In genomic region chr5:80128129-80128528, GRCh38 we compare ENCODE assay signal across 17 cellular contexts.
A peak's percentile ranks its signal among the peaks of the same experiment; 100 is the strongest.
DNase-seq lines count a peak whose midpoint lies in the region; ATAC-seq, FAIRE-seq and TF ChIP-seq lines count a peak whose summit lies in the region.
"Had no signal": no experiment of that assay in that cellular context is flagged by ENCODE, and none has a peak within 500 bp of the region (broad histone marks: within the 10 kb centered on the region; RNA-seq: fewer than 3 reads in every experiment).

No MANE protein-coding gene starts in this region.

- H3K9me3 ChIP-seq in HepG2 (ENCODE audit: low read length): 0 out of 2 replicates have a peak, but pooled peaks cover 4% of the 10 kb centered on the region
- H3K9me3 ChIP-seq in right lobe of liver: no peaks in the 10 kb centered on the region
- H3K9me3 ChIP-seq in SK-N-MC (ENCODE audit: low read depth, low read length): no peaks in the 10 kb centered on the region
- H3K9me3 ChIP-seq: suprapubic skin had no signal

- ATAC-seq in HepG2 (peak; percentile 53; the same call in 2 of the 3 replicates), right lobe of liver (no peak)

- peak overlapping the region; percentile 34 for H3K27ac ChIP-seq in HepG2 (ENCODE audit: extremely low read length, insufficient read depth, low read length)
- no peak overlapping the region for H3K27ac ChIP-seq in right lobe of liver
- H3K27ac ChIP-seq in SK-N-MC: peak overlapping the region; percentile 55; the same call in 1 of the 2 replicates
- H3K27ac ChIP-seq: parathyroid adenoma, suprapubic skin had no signal

- CTCF ChIA-PET in HepG2 (lab: Yijun Ruan, JAX; ENCODE audit: low intra/inter-chr PET ratio, low total read pairs): no interaction called here
- CTCF ChIA-PET in GM10248 (lab: Yijun Ruan, JAX): interaction anchor here (1.0 to 1.1 kb wide), 2 partner anchors 14 to 16 kb away, joined by 3 read pairs; no protein-coding TSS in a partner anchor

- H3K9ac ChIP-seq in HepG2 (ENCODE audit: insufficient read depth, low read depth, low read length) (no peak overlapping the region), SK-N-MC (ENCODE audit: insufficient read length) (no peak overlapping the region)
- H3K9ac ChIP-seq: parathyroid adenoma had no signal

- H3K27me3 ChIP-seq in HepG2 (ENCODE audit: control insufficient read depth in 1 of 2, insufficient read depth in 2 of 2, low read length in 2 of 2): no peaks in the 10 kb centered on the region
- H3K27me3 ChIP-seq in right lobe of liver: no peaks in the 10 kb centered on the region
- H3K27me3 ChIP-seq: suprapubic skin had no signal

- H2AFZ ChIP-seq in HepG2 (ENCODE audit: low read length): no peak overlapping the region
- H2AFZ ChIP-seq: parathyroid adenoma had no signal

- H3K4me3 ChIP-seq in HepG2 (replicated peaks in 1 of 3; ENCODE audit: insufficient read depth in 1 of 3, low read depth in 2 of 3, low read length in 3 of 3): no peak overlapping the region
- H3K4me3 ChIP-seq in right lobe of liver: no peak overlapping the region
- peak overlapping the region; percentile 35 for H3K4me3 ChIP-seq in SK-N-MC
- H3K4me3 ChIP-seq: suprapubic skin had no signal

- H4K20me1 ChIP-seq in HepG2 (ENCODE audit: insufficient read depth, low read length): no peaks in the 10 kb centered on the region

- no peak for TF ChIP-seq POLR2A in HepG2 (IDR thresholded peaks at IDR 0.05; ENCODE audit: insufficient read depth in 1 of 2, low read depth in 2 of 2, low read length in 2 of 2)
- TF ChIP-seq POLR2A in right lobe of liver (IDR thresholded peaks at IDR 0.05): no peak

- H3K4me1 ChIP-seq in HepG2 (ENCODE audit: insufficient read depth, low read length) (peaks cover 17% of the 10 kb centered on the region), right lobe of liver (no peaks in the 10 kb centered on the region)
- H3K4me1 ChIP-seq: parathyroid adenoma had no signal

- intact Hi-C loops in HepG2 (cut with micrococcal nuclease; ENCODE audit: unreplicated experiment): no loop called here
- intact Hi-C loops in right lobe of liver (cut with DNase I): no loop called here

- peak; percentile 83 for FAIRE-seq in HepG2 (lab: Jason Lieb, UNC)
- FAIRE-seq: GM12891 had no signal

- in situ Hi-C loops in HepG2 (cut with HindIII; ENCODE audit: extremely low pct_ligation_motif_present, low pct_unique_long_range_greater_than_20kb): no loop called here

- POLR2A ChIA-PET in HepG2 (lab: Yijun Ruan, JAX): no interaction called here
- POLR2A ChIA-PET in GM10248 (lab: Yijun Ruan, JAX): no interaction called here

- no peaks in the 10 kb centered on the region for H3K79me2 ChIP-seq in HepG2 (ENCODE audit: insufficient read depth, low read length)
- H3K79me2 ChIP-seq: parathyroid adenoma had no signal

- peak in 1 of 2 experiments; percentile 63; a peak in 2 of 4 replicates for TF ChIP-seq EP300 in HepG2 (IDR thresholded peaks at IDR 0.05; ENCODE audit: low read depth in 2 of 2, low read length in 2 of 2)
- TF ChIP-seq EP300 in HepG2 (CRISPR knock-in tag; IDR thresholded peaks at IDR 0.05; ENCODE audit: borderline replicate concordance): no peak

- H3K36me3 ChIP-seq in HepG2 (replicated peaks in 1 of 2; ENCODE audit: control insufficient read depth in 1 of 2, insufficient read depth in 2 of 2, low read length in 2 of 2) (no peaks in the 10 kb centered on the region), right lobe of liver (no peaks in the 10 kb centered on the region), SK-N-MC (ENCODE audit: insufficient read depth, low read length) (no peaks in the 10 kb centered on the region)
- H3K36me3 ChIP-seq: suprapubic skin had no signal

- WGBS in HepG2 (ENCODE audit: low lambda C conversion rate): 17% methylated on average over 2 of the region's 2 CpGs
- 58% methylated on average over 2 of the region's 2 CpGs for WGBS in right lobe of liver (ENCODE audit: insufficient coverage, low coverage, low lambda C conversion rate, missing lambda C conversion rate)

- H3K4me2 ChIP-seq in HepG2 (ENCODE audit: low read depth, low read length): peak overlapping the region; percentile 18; the same call in 1 of the 2 replicates

- BruUV-seq in HepG2 (replicated peaks; lab: Mats Ljungman, UMichigan): no TSS peak

- TF ChIP-seq CTCF in HepG2 (CRISPR knock-in tag; IDR thresholded peaks at IDR 0.05) (no peak), right lobe of liver (IDR thresholded peaks at IDR 0.05) (no peak), GM10248 (IDR thresholded peaks at IDR 0.05; ENCODE audit: control extremely low read depth, extremely low read depth, low read depth, missing control alignments) (no peak)

- peak; percentile 67 for DNase-seq in HepG2 (ENCODE audit: low spot score)
- DNase-seq in right lobe of liver: no peak
- peak; percentile 69 for DNase-seq in SK-N-MC (ENCODE audit: low read depth, low spot score)
- DNase-seq in iPS-NIHi7 (ENCODE audit: extremely low spot score): peak; percentile 31
- DNase-seq in cortex of kidney (lab: John Stamatoyannopoulos, UW): no peak
- DNase-seq in GM10248 (ENCODE audit: extremely low spot score): no peak
- DNase-seq in activated gamma-delta T cell treated with Interleukin-2 at 50 U/mL for 16 hours: no peak
- DNase-seq in DMS 273 (lab: John Stamatoyannopoulos, UW; ENCODE audit: unreplicated experiment): no peak
- DNase-seq: amygdala; DMS79; MV-4-11; NCI-H345; stimulated activated CD4-positive, alpha-beta T cell treated with anti-CD3 and anti-CD28 coated beads, Interleukin-15, amount 100 ng/mL, for 24 hours; T-helper 1 cell had no signal

- no peak for TF ChIP-seq RAD21 in HepG2 (CRISPR knock-in tag; IDR thresholded peaks at IDR 0.05)

TF ChIP-seq in HepG2, 621 proteins besides CTCF, POLR2A, EP300 and RAD21 (continues in another document):
- TF ChIP-seq SMC3 (IDR thresholded peaks at IDR 0.05; ENCODE audit: low read length) (peak; percentile 23; the same call in 1 of the 2 replicates), MIXL1 (CRISPR knock-in tag; IDR thresholded peaks at IDR 0.05) (peak; percentile 61; the same call in 1 of the 2 replicates), ZGPAT (CRISPR knock-in tag; IDR thresholded peaks at IDR 0.05) (0 out of 2 replicates have a peak, but pooled peaks have one; percentile 26), NR2F6 (IDR thresholded peaks at IDR 0.05) (peak; percentile 73), NR2F6 (CRISPR knock-in tag; IDR thresholded peaks at IDR 0.05) (peak; percentile 59), RARA (CRISPR knock-in tag; IDR thresholded peaks at IDR 0.05) (peak; percentile 46; the same call in 1 of the 2 replicates), HMG20A (CRISPR knock-in tag; IDR thresholded peaks at IDR 0.05; ENCODE audit: borderline replicate concordance) (peak; percentile 50; the same call in 1 of the 2 replicates), HDAC2 (CRISPR knock-in tag; IDR thresholded peaks at IDR 0.05) (peak; percentile 56; the same call in 1 of the 2 replicates), ZNF543 (CRISPR knock-in tag; IDR thresholded peaks at IDR 0.05) (no peak), POGZ (CRISPR knock-in tag; IDR thresholded peaks at IDR 0.05) (peak; percentile 47; the same call in 1 of the 2 replicates), THRA (CRISPR knock-in tag; IDR thresholded peaks at IDR 0.05; ENCODE audit: borderline replicate concordance) (peak; percentile 52; the same call in 1 of the 2 replicates), ARID5B (CRISPR knock-in tag; IDR thresholded peaks at IDR 0.05) (peak; percentile 81; the same call in 1 of the 2 replicates)

Comparison
In these comparisons a context has a peak if more than half of its experiments do, and no peak if none do; other contexts are left out.
1. DNase-seq: peak in HepG2 (single experiment), SK-N-MC (single experiment) and iPS-NIHi7 (single experiment); none in right lobe of liver (0 of 3), cortex of kidney (single experiment), GM10248 (single experiment), activated gamma-delta T cell treated with Interleukin-2 at 50 U/mL for 16 hours (single experiment) and DMS 273 (single experiment).
2. H3K27ac ChIP-seq: peak in HepG2 (single experiment) and SK-N-MC (single experiment); none in right lobe of liver (0 of 3).